In the genomic region with DNA sequence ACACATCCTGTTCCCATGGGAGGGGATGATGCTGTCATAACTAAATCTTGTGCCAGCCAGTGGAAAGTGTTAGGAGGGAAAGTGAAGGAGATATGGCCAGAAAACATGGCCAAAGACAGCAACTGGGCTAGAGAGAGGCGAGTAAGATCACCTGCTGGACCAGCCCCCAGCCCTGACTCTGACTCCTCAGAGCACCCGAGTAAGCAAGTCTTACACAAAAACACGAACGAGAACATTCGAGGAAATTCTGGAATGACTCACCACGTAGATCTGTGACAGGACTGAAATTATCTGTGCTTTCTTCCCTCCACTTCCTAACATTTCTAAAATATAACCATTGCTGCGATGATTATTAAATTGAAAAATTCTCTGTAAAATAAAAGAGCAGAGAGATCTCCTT, we compare ENCODE assay signal across 17 cellular contexts. TPM values are rescaled to one million over a fixed set of nuclear protein-coding genes. Genes with fewer than 3 reads are reported as not detected.
DNase-seq lines count a peak whose midpoint lies in the region; ATAC-seq and TF ChIP-seq lines count a peak whose summit lies in the region.
"Had no signal": no experiment of that assay in that cellular context is flagged by ENCODE, and none has a peak within 500 bp of the region (broad histone marks: within the 10 kb centered on the region; RNA-seq: fewer than 3 reads in every experiment).

No MANE protein-coding gene starts in this region.

- H3K9me3 ChIP-seq in PC-9 (ENCODE audit: insufficient read depth, low read depth) = no peaks in the 10 kb centered on the region
- H3K9me3 ChIP-seq: colonic mucosa, suprapubic skin had no signal

- no peaks in the 10 kb centered on the region for H4K20me1 ChIP-seq in PC-9 (ENCODE audit: insufficient read depth)

- no peaks in the 10 kb centered on the region for H3K9me3 Mint-ChIP-seq in activated CD4-positive, alpha-beta T cell treated with anti-CD3 and anti-CD28 coated beads for 36 hours (ENCODE audit: low read depth)
- H3K9me3 Mint-ChIP-seq: activated naive CD4-positive, alpha-beta T cell treated with anti-CD3 and anti-CD28 coated beads, Interleukin-2, amount 50 U/mL, for 24 hours had no signal

- H3K36me3 ChIP-seq in PC-9 (ENCODE audit: low read depth) = no peaks in the 10 kb centered on the region
- H3K36me3 ChIP-seq: colonic mucosa had no signal

- H3K79me2 ChIP-seq in PC-9 (ENCODE audit: low read depth) = no peaks in the 10 kb centered on the region

- H3K36me3 Mint-ChIP-seq in activated CD4-positive, alpha-beta T cell treated with anti-CD3 and anti-CD28 coated beads for 36 hours (ENCODE audit: low read depth) = peaks cover 46% of the 10 kb centered on the region

- POLR2A ChIA-PET in activated CD4-positive, alpha-beta T cell treated with anti-CD3 and anti-CD28 coated beads for 36 hours (lab: Charles Lee) = no interaction called here
- POLR2A ChIA-PET in HEK293T (lab: Yijun Ruan, JAX) (no interaction called here), PC-9 (lab: Charles Lee; ENCODE audit: unreplicated experiment) (no interaction called here)

- peaks cover 45% of the 10 kb centered on the region for H3K4me1 Mint-ChIP-seq in activated CD4-positive, alpha-beta T cell treated with anti-CD3 and anti-CD28 coated beads for 36 hours
- H3K4me1 Mint-ChIP-seq: activated naive CD4-positive, alpha-beta T cell treated with anti-CD3 and anti-CD28 coated beads, Interleukin-2, amount 50 U/mL, for 24 hours had no signal

- H3F3A ChIP-seq in PC-9 (ENCODE audit: insufficient read depth, low read depth) = no peaks in the 10 kb centered on the region

- H3K27me3 ChIP-seq in PC-9 (ENCODE audit: insufficient read depth, low read depth) = no peaks in the 10 kb centered on the region
- H3K27me3 ChIP-seq: colonic mucosa, suprapubic skin had no signal

- peak overlapping the region; percentile 42 for H3K4me3 ChIP-seq in Jurkat, Clone E6-1 (ENCODE audit: low read length)
- H3K4me3 ChIP-seq in fibroblast of pulmonary artery (replicated peaks; ENCODE audit: low read depth, low read length) (no peak overlapping the region), PC-9 (no peak overlapping the region)
- H3K4me3 ChIP-seq: colonic mucosa, suprapubic skin had no signal

- BruUV-seq in PC-9 (replicated peaks; lab: Mats Ljungman, UMichigan) = no TSS peak

- peak overlapping the region; percentile 85 for H3K27ac Mint-ChIP-seq in activated CD4-positive, alpha-beta T cell treated with anti-CD3 and anti-CD28 coated beads for 36 hours
- H3K27ac Mint-ChIP-seq: activated naive CD4-positive, alpha-beta T cell treated with anti-CD3 and anti-CD28 coated beads, Interleukin-2, amount 50 U/mL, for 24 hours had no signal

- CTCF ChIA-PET in activated CD4-positive, alpha-beta T cell treated with anti-CD3 and anti-CD28 coated beads for 36 hours (lab: Charles Lee) = interaction anchor here (0.8 to 1.3 kb wide), 3 partner anchors 10 to 52 kb away, joined by 3 to 4 read pairs (median 4); no protein-coding TSS in a partner anchor
- CTCF ChIA-PET in HEK293T (lab: Yijun Ruan, JAX) = no interaction called here
- CTCF ChIA-PET in PC-9 (lab: Charles Lee) = no interaction called here

- H3K4me1 ChIP-seq in PC-9 (replicated peaks; ENCODE audit: insufficient read depth) = no peaks in the 10 kb centered on the region
- H3K4me1 ChIP-seq: colonic mucosa, suprapubic skin had no signal

- intact Hi-C loops in activated CD4-positive, alpha-beta T cell treated with anti-CD3 and anti-CD28 coated beads for 36 hours (cut with DNase I, micrococcal nuclease) = loop anchor here in 1 of 2 experiments (2.0 to 5.0 kb wide), 2 partner anchors 112 to 755 kb away; a partner anchor contains a TSS
- intact Hi-C loops in PC-9 (cut with micrococcal nuclease; ENCODE audit: unreplicated experiment) = no loop called here

- peak overlapping the region; percentile 60 for H3K4me3 Mint-ChIP-seq in activated CD4-positive, alpha-beta T cell treated with anti-CD3 and anti-CD28 coated beads for 36 hours
- H3K4me3 Mint-ChIP-seq: activated naive CD4-positive, alpha-beta T cell treated with anti-CD3 and anti-CD28 coated beads, Interleukin-2, amount 50 U/mL, for 24 hours had no signal

- no peaks in the 10 kb centered on the region for H3K9me2 ChIP-seq in PC-9 (ENCODE audit: insufficient read depth)

- peak; percentile 74 for ATAC-seq in activated CD4-positive, alpha-beta T cell treated with anti-CD3 and anti-CD28 coated beads for 36 hours
- peak; percentile 45 for ATAC-seq in GM21526 (IDR thresholded peaks at IDR 0.05; ENCODE audit: low FRiP score, unreplicated experiment)
- no peak for ATAC-seq in HG02884 (IDR thresholded peaks at IDR 0.05; ENCODE audit: unreplicated experiment)

- no peak overlapping the region for H2AFZ ChIP-seq in PC-9

- DNase-seq in activated CD4-positive, alpha-beta T cell treated with anti-CD3 and anti-CD28 coated beads for 36 hours = peak; percentile 63
- no peak for DNase-seq in activated CD4-positive, alpha-beta T cell treated with anti-CD3 and anti-CD28 coated beads, Interleukin-2, amount 50 U/mL, for 4 hours
- DNase-seq in Jurkat, Clone E6-1 (ENCODE audit: low read depth, low spot score) = no peak
- DNase-seq in fibroblast of pulmonary artery (ENCODE audit: low read depth) = peak; percentile 10
- DNase-seq in HEK293T (ENCODE audit: extremely low spot score) = no peak
- DNase-seq in PC-9 = no peak
- DNase-seq: colonic mucosa, islet precursor cell, NCI-H2029 treated with DMSO at 0.1 percent for 48 hours, right cardiac atrium, WERI-Rb-1 had no signal

- H3K27me3 Mint-ChIP-seq in activated CD4-positive, alpha-beta T cell treated with anti-CD3 and anti-CD28 coated beads for 36 hours = no peaks in the 10 kb centered on the region
- H3K27me3 Mint-ChIP-seq: activated naive CD4-positive, alpha-beta T cell treated with anti-CD3 and anti-CD28 coated beads, Interleukin-2, amount 50 U/mL, for 24 hours had no signal

- no peak overlapping the region for H3K4me2 ChIP-seq in PC-9
- H3K4me2 ChIP-seq: KMS-11 had no signal

- no peak overlapping the region for H3K27ac ChIP-seq in PC-9
- H3K27ac ChIP-seq: 22Rv1, colonic mucosa, KMS-11, suprapubic skin, WERI-Rb-1 had no signal

- TF ChIP-seq CTCF in fibroblast of pulmonary artery (IDR thresholded peaks at IDR 0.05; ENCODE audit: low read length, missing control alignments) (no peak), PC-9 (conservative IDR thresholded peaks at IDR 0.05) (no peak)

TF ChIP-seq in HEK293T, 16 proteins besides CTCF, POLR2A, EP300 and RAD21:
- TF ChIP-seq L3MBTL2 (conservative IDR thresholded peaks at IDR 0.05) = no peak
- TF ChIP-seq FOXM1 (IDR thresholded peaks at IDR 0.05; ENCODE audit: borderline replicate concordance) = no peak
- no peak for TF ChIP-seq HDGF (IDR thresholded peaks at IDR 0.05; ENCODE audit: borderline replicate concordance)
- no peak for TF ChIP-seq FOXA1 (IDR thresholded peaks at IDR 0.05)
- TF ChIP-seq FOXK2 (IDR thresholded peaks at IDR 0.05) = no peak
- no peak for TF ChIP-seq LEF1 (IDR thresholded peaks at IDR 0.05; ENCODE audit: borderline replicate concordance)
- TF ChIP-seq, protein P1, sequence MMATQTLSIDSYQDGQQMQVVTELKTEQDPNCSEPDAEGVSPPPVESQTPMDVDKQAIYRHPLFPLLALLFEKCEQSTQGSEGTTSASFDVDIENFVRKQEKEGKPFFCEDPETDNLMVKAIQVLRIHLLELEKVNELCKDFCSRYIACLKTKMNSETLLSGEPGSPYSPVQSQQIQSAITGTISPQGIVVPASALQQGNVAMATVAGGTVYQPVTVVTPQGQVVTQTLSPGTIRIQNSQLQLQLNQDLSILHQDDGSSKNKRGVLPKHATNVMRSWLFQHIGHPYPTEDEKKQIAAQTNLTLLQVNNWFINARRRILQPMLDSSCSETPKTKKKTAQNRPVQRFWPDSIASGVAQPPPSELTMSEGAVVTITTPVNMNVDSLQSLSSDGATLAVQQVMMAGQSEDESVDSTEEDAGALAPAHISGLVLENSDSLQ (IDR thresholded peaks at IDR 0.05) = no peak
- TF ChIP-seq ZNF384 (IDR thresholded peaks at IDR 0.05) = no peak

RNA-seq across cellular contexts. Expression of a gene that starts 9.2 kb away (rescaled TPM):
- total RNA-seq in activated CD4-positive, alpha-beta T cell treated with anti-CD3 and anti-CD28 coated beads for 36 hours = 1 to 10 TPM; 9.3 to 9.5 TPM
- polyA plus RNA-seq in Jurkat, Clone E6-1 (2012; ENCODE audit: insufficient read depth, insufficient read length) = 27.3 TPM
- total RNA-seq in PC-9 (2021) = 37.6 and 56.8 TPM in 2 replicates

Comparison
In these comparisons a context has a peak if more than half of its experiments do, and no peak if none do; other contexts are left out.
1. DNase-seq: peak in activated CD4-positive, alpha-beta T cell treated with anti-CD3 and anti-CD28 coated beads for 36 hours (single experiment) and fibroblast of pulmonary artery (single experiment); none in activated CD4-positive, alpha-beta T cell treated with anti-CD3 and anti-CD28 coated beads, Interleukin-2, amount 50 U/mL, for 4 hours (0 of 2), Jurkat, Clone E6-1 (single experiment), HEK293T (single experiment) and PC-9 (0 of 2).